ENCODE assay signal across 37 cellular contexts in the genomic region with DNA sequence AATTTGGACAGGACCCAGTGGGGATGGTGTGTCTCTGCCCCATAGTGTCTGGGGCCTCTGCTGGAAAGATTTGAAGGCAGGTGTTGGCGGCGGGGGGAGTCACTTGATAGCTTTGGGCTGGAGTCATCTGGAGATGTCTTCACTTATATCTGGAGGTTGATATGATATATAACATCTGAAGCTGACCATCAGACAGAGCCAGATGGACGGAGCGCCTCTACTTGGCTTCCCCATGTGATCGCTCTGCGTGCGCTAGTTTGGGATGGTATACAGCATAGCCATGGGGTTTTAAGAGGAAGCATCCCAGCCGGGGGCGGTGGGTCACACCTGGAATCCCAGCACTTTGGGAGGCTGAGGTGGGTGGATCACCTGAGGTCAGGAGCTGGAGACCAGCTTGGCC.
"Had no signal": no experiment of that assay in that cellular context is flagged by ENCODE, and none has a peak within 500 bp of the region (broad histone marks: within the 10 kb centered on the region; RNA-seq: fewer than 3 reads in every experiment).

No MANE protein-coding gene starts in this region.

- H3K4me3 Mint-ChIP-seq: activated B cell treated with CpG ODN at 0.5 μM for 24 hours; activated CD4-positive, alpha-beta memory T cell treated with anti-CD3 and anti-CD28 coated beads for 36 hours; activated CD4-positive, alpha-beta T cell treated with anti-CD3 and anti-CD28 coated beads, Interleukin-2, amount 10 ng/mL, durations not matched to agents 24 days and 14 days; activated CD8-positive, alpha-beta T cell treated with anti-CD3 and anti-CD28 coated beads for 36 hours; activated naive CD4-positive, alpha-beta T cell treated with anti-CD3 and anti-CD28 coated beads for 36 hours; activated naive CD8-positive, alpha-beta T cell treated with anti-CD3 and anti-CD28 coated beads for 36 hours; activated T-cell treated with anti-CD3 and anti-CD28 coated beads, Interleukin-2, amount 50 U/mL, for 4 hours; activated T-cell treated with anti-CD3 and anti-CD28 coated beads, Interleukin-2, amount 50 U/mL, for 72 hours; activated T-helper 1 cell treated with anti-CD3 and anti-CD28 coated beads, Interleukin-12 subunit alpha, Interleukin-12 subunit beta, Interleukin-2, Interleukin-4 antibody, amounts not matched to agents 30 ng/mL and 10 ng/mL and 1 ng/mL, durations not matched to agents 14 hours and 24 hours and 36 hours; activated T-helper 17 cell treated with anti-CD3 and anti-CD28 coated beads, Interleukin-2, amount 50 U/mL, for 72 hours; central memory CD8-positive, alpha-beta T cell; T-helper 1 cell treated with Interleukin-12 subunit alpha and Interleukin-12 subunit beta and Interleukin-4 antibody, amounts not matched to agents 30 μg/mL and 1 μg/mL, for 36 hours; T-helper 2 cell treated with Interferon-gamma antibody and Interleukin-4, amounts not matched to agents 5 μg/mL and 100 μg/mL, for 36 hours had no signal

- H3K36me3 Mint-ChIP-seq: activated CD4-positive, alpha-beta memory T cell treated with anti-CD3 and anti-CD28 coated beads for 36 hours; activated naive CD4-positive, alpha-beta T cell treated with anti-CD3 and anti-CD28 coated beads, Interleukin-2, amount 50 U/mL, for 72 hours; activated naive CD8-positive, alpha-beta T cell treated with anti-CD3 and anti-CD28 coated beads for 36 hours had no signal

- H3K27me3 ChIP-seq: body of pancreas, brain microvascular endothelial cell, cardiac muscle cell had no signal

- DNase-seq: activated B cell treated with CpG ODN at 0.5 μM for 24 hours; activated CD4-positive, alpha-beta memory T cell treated with anti-CD3 and anti-CD28 coated beads for 36 hours; activated CD4-positive, alpha-beta T cell treated with anti-CD3 and anti-CD28 coated beads for 4 hours; activated CD4-positive, alpha-beta T cell treated with anti-CD3 and anti-CD28 coated beads, Interleukin-2, amount 10 ng/mL, durations not matched to agents 24 days and 14 days; activated CD4-positive, alpha-beta T cell treated with anti-CD3 and anti-CD28 coated beads, Interleukin-2, amount 50 U/mL, for 1 hour; activated CD4-positive, alpha-beta T cell treated with anti-CD3 and anti-CD28 coated beads, Interleukin-2, amount 50 U/mL, for 4 hours; activated CD4-positive, CD25-positive, alpha-beta regulatory T cell treated with anti-CD3 and anti-CD28 coated beads, Interleukin-2, amount 50 U/mL, for 72 hours; activated CD8-positive, alpha-beta memory T cell treated with anti-CD3 and anti-CD28 coated beads, Interleukin-2, amount 50 U/mL, for 4 hours; activated CD8-positive, alpha-beta T cell treated with anti-CD3 and anti-CD28 coated beads for 36 hours; activated effector memory CD4-positive, alpha-beta T cell treated with anti-CD3 and anti-CD28 coated beads, Interleukin-2, amount 50 U/mL, for 16 hours; activated gamma-delta T cell treated with Interleukin-2 at 50 U/mL for 16 hours; activated naive CD4-positive, alpha-beta T cell; activated naive CD4-positive, alpha-beta T cell treated with anti-CD3 and anti-CD28 coated beads for 36 hours; activated naive CD4-positive, alpha-beta T cell treated with anti-CD3 and anti-CD28 coated beads, Interleukin-2, amount 50 U/mL, for 16 hours; activated naive CD8-positive, alpha-beta T cell treated with anti-CD3 and anti-CD28 coated beads for 36 hours; activated T-cell treated with anti-CD3 and anti-CD28 coated beads for 4 hours; activated T-cell treated with anti-CD3 and anti-CD28 coated beads, Interleukin-2, amount 50 U/mL, for 1 hour; activated T-cell treated with anti-CD3 and anti-CD28 coated beads, Interleukin-2, amount 50 U/mL, for 4 hours; activated T-cell treated with anti-CD3 and anti-CD28 coated beads, Interleukin-2, amount 50 U/mL, for 72 hours; amniotic stem cell; aorta; brain microvascular endothelial cell; caudate nucleus; cerebellar nuclear complex; T-helper 1 cell; T-helper 2 cell; T-helper 9 cell had no signal

- H3K4me1 Mint-ChIP-seq: activated B cell treated with CpG ODN at 0.5 μM for 24 hours; activated CD4-positive, alpha-beta T cell treated with anti-CD3 and anti-CD28 coated beads, Interleukin-2, amount 10 ng/mL, durations not matched to agents 24 days and 14 days; activated naive CD8-positive, alpha-beta T cell treated with anti-CD3 and anti-CD28 coated beads for 36 hours; activated T-helper 17 cell treated with anti-CD3 and anti-CD28 coated beads, Interleukin-2, amount 50 U/mL, for 72 hours; central memory CD8-positive, alpha-beta T cell had no signal

- H3K4me3 ChIP-seq: adrenal gland, body of pancreas, cardiac muscle cell had no signal

- H3K9me3 ChIP-seq: adrenal gland, body of pancreas had no signal

- H3K4me1 ChIP-seq: body of pancreas had no signal

- H3K27ac Mint-ChIP-seq: activated B cell treated with CpG ODN at 0.5 μM for 24 hours; activated CD4-positive, alpha-beta memory T cell treated with anti-CD3 and anti-CD28 coated beads for 36 hours; activated CD4-positive, alpha-beta T cell treated with anti-CD3 and anti-CD28 coated beads, Interleukin-2, amount 10 ng/mL, durations not matched to agents 24 days and 14 days; activated CD8-positive, alpha-beta T cell treated with anti-CD3 and anti-CD28 coated beads for 36 hours; activated naive CD4-positive, alpha-beta T cell treated with anti-CD3 and anti-CD28 coated beads for 36 hours; activated naive CD4-positive, alpha-beta T cell treated with anti-CD3 and anti-CD28 coated beads, Interleukin-2, amount 50 U/mL, for 72 hours; activated naive CD8-positive, alpha-beta T cell treated with anti-CD3 and anti-CD28 coated beads for 36 hours; activated T-cell treated with anti-CD3 and anti-CD28 coated beads, Interleukin-2, amount 50 U/mL, for 72 hours; activated T-helper 1 cell treated with anti-CD3 and anti-CD28 coated beads, Interleukin-12 subunit alpha, Interleukin-12 subunit beta, Interleukin-2, Interleukin-4 antibody, amounts not matched to agents 30 ng/mL and 10 ng/mL and 1 ng/mL, durations not matched to agents 14 hours and 24 hours and 36 hours; activated T-helper 17 cell treated with anti-CD3 and anti-CD28 coated beads, Interleukin-2, amount 50 U/mL, for 72 hours; T-helper 1 cell treated with Interleukin-12 subunit alpha and Interleukin-12 subunit beta and Interleukin-4 antibody, amounts not matched to agents 30 μg/mL and 1 μg/mL, for 36 hours; T-helper 2 cell treated with Interferon-gamma antibody and Interleukin-4, amounts not matched to agents 5 μg/mL and 100 μg/mL, for 36 hours had no signal

- H3K27ac ChIP-seq: adrenal gland, body of pancreas, brain microvascular endothelial cell, cardiac muscle cell, VCaP had no signal

- H3K9me3 Mint-ChIP-seq: activated naive CD4-positive, alpha-beta T cell treated with anti-CD3 and anti-CD28 coated beads for 36 hours; activated T-cell treated with anti-CD3 and anti-CD28 coated beads, Interleukin-2, amount 50 U/mL, for 4 hours; activated T-helper 17 cell treated with anti-CD3 and anti-CD28 coated beads, Interleukin-2, amount 50 U/mL, for 72 hours; central memory CD8-positive, alpha-beta T cell had no signal

- H3K36me3 ChIP-seq: adrenal gland, brain microvascular endothelial cell, cardiac muscle cell had no signal
